Comparison of ENCODE assay signal across 22 cellular contexts in the genomic region with DNA sequence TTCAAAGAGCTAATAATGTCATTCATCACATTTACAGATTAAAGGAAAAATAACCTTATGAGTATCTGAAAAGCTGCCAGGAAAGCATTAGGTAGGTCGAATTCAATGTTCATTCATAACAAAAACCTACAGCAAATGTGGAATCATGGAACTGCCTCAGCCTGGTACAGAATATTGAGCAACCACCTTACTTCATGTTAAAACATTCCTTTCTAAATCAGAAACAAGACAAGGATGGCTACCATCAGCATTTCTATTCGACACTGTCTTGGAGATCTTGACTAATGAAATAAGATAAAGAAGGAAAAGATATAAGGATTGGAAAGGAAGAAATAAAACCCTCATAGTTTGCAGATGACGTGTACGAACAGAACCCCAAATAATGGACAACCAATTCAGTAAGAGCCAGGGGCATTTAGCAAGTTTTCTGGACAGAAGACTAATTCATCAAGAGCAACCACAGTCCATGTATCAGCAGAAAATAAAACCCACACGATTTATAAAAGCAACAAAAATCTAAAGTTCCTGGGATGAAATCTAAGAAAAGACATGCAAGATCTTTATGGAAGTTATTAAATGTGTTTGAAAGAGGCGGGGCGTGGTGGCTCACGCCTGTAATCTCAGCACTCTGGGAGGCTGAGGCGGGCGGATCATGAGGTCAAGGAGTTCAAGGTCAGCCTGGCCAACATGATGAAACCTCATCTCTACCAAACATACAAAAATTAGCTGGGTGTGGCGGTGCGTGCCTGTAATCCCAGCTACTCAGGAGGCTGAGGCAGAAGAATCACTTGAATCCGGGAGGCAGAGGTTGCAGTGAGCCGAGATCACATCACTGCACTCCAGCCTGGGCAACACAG. TPM values are rescaled to one million over a fixed set of nuclear protein-coding genes. Genes with fewer than 3 reads are reported as not detected.
DNase-seq lines count a peak whose midpoint lies in the region; ATAC-seq, FAIRE-seq and TF ChIP-seq lines count a peak whose summit lies in the region.
"Had no signal": no experiment of that assay in that cellular context is flagged by ENCODE, and none has a peak within 500 bp of the region (broad histone marks: within the 10 kb centered on the region; RNA-seq: fewer than 3 reads in every experiment).

No MANE protein-coding gene starts in this region.

- intact Hi-C loops in endothelial cell of umbilical vein (cut with micrococcal nuclease), result loop anchor here (1.0 to 10.0 kb wide), 3 partner anchors 14 to 715 kb away; no protein-coding TSS in a partner anchor

- no peak overlapping the region for H3K9ac ChIP-seq in SK-N-MC (ENCODE audit: insufficient read length)
- peak overlapping the region; percentile 68 for H3K9ac ChIP-seq in endothelial cell of umbilical vein (replicated peaks; ENCODE audit: extremely low read depth, insufficient read depth, low read length)
- H3K9ac ChIP-seq: GM23248 had no signal

- H3K4me2 ChIP-seq in endothelial cell of umbilical vein (ENCODE audit: insufficient read depth, low read length) (peak overlapping the region; percentile 93), osteoblast (ENCODE audit: insufficient read depth, low read length) (no peak overlapping the region)

- no peaks in the 10 kb centered on the region for H3K9me1 ChIP-seq in endothelial cell of umbilical vein (replicated peaks; ENCODE audit: control insufficient read depth, extremely low read depth, insufficient read depth, low read length)

- POLR2A ChIA-PET in HEK293 (lab: Yijun Ruan, JAX), result no interaction called here
- POLR2A ChIA-PET in endothelial cell of umbilical vein (lab: Charles Lee), result interaction anchor here (0.9 kb wide), 1 partner anchor 19 kb away, joined by 6 read pairs; no protein-coding TSS in a partner anchor

- H3K9me3 ChIP-seq in HEK293 (ENCODE audit: control insufficient read depth, insufficient read depth, low read depth, low read length) (no peaks in the 10 kb centered on the region), SK-N-MC (ENCODE audit: low read depth, low read length) (no peaks in the 10 kb centered on the region; the same call in 1 of the 2 replicates), endothelial cell of umbilical vein (replicated peaks; ENCODE audit: control insufficient read depth, insufficient read depth, low read length) (no peaks in the 10 kb centered on the region), osteoblast (ENCODE audit: low read depth, low read length) (no peaks in the 10 kb centered on the region)

- dilution Hi-C loops in endothelial cell of umbilical vein (cut with MboI; ENCODE audit: extremely low pct_ligation_motif_present, low sequenced_read_pairs), result no loop called here

- no TSS peak for BruUV-seq in endothelial cell of umbilical vein (replicated peaks; lab: Mats Ljungman, UMichigan)

- no peak overlapping the region for H3K27ac ChIP-seq in HEK293 (ENCODE audit: extremely low read depth, low read depth, low read length)
- H3K27ac ChIP-seq in SK-N-MC, result peak overlapping the region; percentile 51; the same call in 1 of the 2 replicates
- H3K27ac ChIP-seq in endothelial cell of umbilical vein (ENCODE audit: insufficient read depth, low read depth, low read length), result peak overlapping the region; percentile 94
- H3K27ac ChIP-seq in osteoblast (ENCODE audit: low read depth, low read length), result peak overlapping the region; percentile 14
- H3K27ac ChIP-seq: GM23248, HL-60, SJCRH30 had no signal

- H3K79me2 ChIP-seq in endothelial cell of umbilical vein (ENCODE audit: control insufficient read depth, insufficient read depth, low read length) (no peaks in the 10 kb centered on the region), osteoblast (ENCODE audit: insufficient read depth, low read length) (no peaks in the 10 kb centered on the region)

- TF ChIP-seq CTCF in HEK293 (tag by site-specific recombination; IDR thresholded peaks at IDR 0.05) (no peak), endothelial cell of umbilical vein (IDR thresholded peaks at IDR 0.05; ENCODE audit: extremely low read depth in 1 of 2, insufficient read depth in 1 of 2, low read depth in 1 of 2, low read length in 2 of 2) (no peak), osteoblast (IDR thresholded peaks at IDR 0.05; ENCODE audit: extremely low read depth, low read depth, low read length) (no peak)

- FAIRE-seq in endothelial cell of umbilical vein (lab: Jason Lieb, UNC), result peak; percentile 8
- FAIRE-seq: G401.6, HTR-8/SVneo had no signal

- DNase-seq in SK-N-MC (ENCODE audit: low read depth, low spot score) (no peak), endothelial cell of umbilical vein (ENCODE audit: low read depth, low spot score) (peak; percentile 39), osteoblast (ENCODE audit: insufficient read length, low spot score, missing footprints) (no peak), NCI-H1694 (lab: John Stamatoyannopoulos, UW) (no peak), NCI-H82 (lab: John Stamatoyannopoulos, UW) (no peak)
- DNase-seq: ACHN; AML-193; CD4-positive, CD25-positive, alpha-beta regulatory T cell; DMS79; GM23248; HCEC 1CT; KBM-7; NCI-H187; NCI-H446; NCI-H748 treated with DMSO at 0.1 percent for 48 hours; SJCRH30 had no signal

- H3K4me3 ChIP-seq in HEK293 (ENCODE audit: low read depth, low read length) (no peak overlapping the region), SK-N-MC (peak overlapping the region; percentile 13; the same call in 1 of the 2 replicates), endothelial cell of umbilical vein (replicated peaks in 1 of 3; ENCODE audit: insufficient read depth in 1 of 3, low read depth in 1 of 3, low read length in 3 of 3) (no peak overlapping the region), osteoblast (ENCODE audit: insufficient read depth, low read length) (no peak overlapping the region)
- H3K4me3 ChIP-seq: GM23248, SJCRH30 had no signal

- no peak overlapping the region for H2AFZ ChIP-seq in endothelial cell of umbilical vein (ENCODE audit: low read depth, low read length)
- H2AFZ ChIP-seq in osteoblast (ENCODE audit: low read length), result no peak overlapping the region
- H2AFZ ChIP-seq: GM23248 had no signal

- H3K36me3 ChIP-seq in HEK293 (ENCODE audit: control insufficient read depth in 2 of 2, insufficient read depth in 1 of 2, low read length in 2 of 2) (no peaks in the 10 kb centered on the region), SK-N-MC (ENCODE audit: insufficient read depth, low read length) (no peaks in the 10 kb centered on the region), endothelial cell of umbilical vein (ENCODE audit: control insufficient read depth in 2 of 2, extremely low read depth in 1 of 2, insufficient read depth in 2 of 2, low read length in 2 of 2) (no peaks in the 10 kb centered on the region), osteoblast (ENCODE audit: insufficient read depth, low read length) (no peaks in the 10 kb centered on the region)
- H3K36me3 ChIP-seq: SJCRH30 had no signal

- TF ChIP-seq POLR2A in endothelial cell of umbilical vein (IDR thresholded peaks at IDR 0.05; ENCODE audit: low read depth, low read length), result no peak

- ATAC-seq in GM21360 (IDR thresholded peaks at IDR 0.05; ENCODE audit: unreplicated experiment) (no peak), GM18502 (IDR thresholded peaks at IDR 0.05; ENCODE audit: poor library complexity, unreplicated experiment) (no peak)

- no peaks in the 10 kb centered on the region for H4K20me1 ChIP-seq in endothelial cell of umbilical vein (replicated peaks; ENCODE audit: control insufficient read depth, extremely low read depth, insufficient read depth, low read length)
- no peaks in the 10 kb centered on the region for H4K20me1 ChIP-seq in osteoblast (ENCODE audit: insufficient read depth, low read length)

- CTCF ChIA-PET in HEK293 (lab: Yijun Ruan, JAX), result no interaction called here
- CTCF ChIA-PET in endothelial cell of umbilical vein (lab: Charles Lee), result interaction anchor here (0.7 kb wide), 1 partner anchor 20 kb away, joined by 3 read pairs; no protein-coding TSS in a partner anchor

- H3K27me3 ChIP-seq in endothelial cell of umbilical vein (ENCODE audit: control insufficient read depth in 2 of 2, insufficient read depth in 2 of 2, low read length in 2 of 2) (no peaks in the 10 kb centered on the region), osteoblast (ENCODE audit: insufficient read depth, low read length) (no peaks in the 10 kb centered on the region)
- H3K27me3 ChIP-seq: SJCRH30 had no signal

- H3K4me1 ChIP-seq in HEK293 (ENCODE audit: control insufficient read depth, insufficient read depth, low read length), result no peaks in the 10 kb centered on the region
- peaks cover 26% of the 10 kb centered on the region for H3K4me1 ChIP-seq in endothelial cell of umbilical vein (ENCODE audit: control insufficient read depth, extremely low read depth, insufficient read depth, low read length)
- peaks cover 13% of the 10 kb centered on the region for H3K4me1 ChIP-seq in osteoblast (ENCODE audit: insufficient read depth, low read length)
- H3K4me1 ChIP-seq: SJCRH30 had no signal

TF ChIP-seq in HEK293, 187 proteins besides CTCF, POLR2A, EP300 and RAD21 (continues in another document):
- no peak for TF ChIP-seq ZBTB20 (tag by site-specific recombination; IDR thresholded peaks at IDR 0.05)
- TF ChIP-seq ZNF274 (IDR thresholded peaks at IDR 0.05; ENCODE audit: low read length), result no peak
- no peak for TF ChIP-seq ZNF274 (tag by site-specific recombination; IDR thresholded peaks at IDR 0.05; ENCODE audit: borderline replicate concordance)

TF ChIP-seq in endothelial cell of umbilical vein, 7 proteins besides CTCF, POLR2A, EP300 and RAD21:
- TF ChIP-seq JUN (IDR thresholded peaks at IDR 0.05; ENCODE audit: borderline replicate concordance, insufficient read depth, insufficient read length, low read depth) (no peak), EZH2 (IDR thresholded peaks at IDR 0.05; ENCODE audit: borderline replicate concordance, low read depth, low read length, severe bottlenecking) (no peak)
- TF ChIP-seq, protein P1, sequence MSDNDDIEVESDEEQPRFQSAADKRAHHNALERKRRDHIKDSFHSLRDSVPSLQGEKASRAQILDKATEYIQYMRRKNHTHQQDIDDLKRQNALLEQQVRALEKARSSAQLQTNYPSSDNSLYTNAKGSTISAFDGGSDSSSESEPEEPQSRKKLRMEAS (IDR thresholded peaks at IDR 0.05; ENCODE audit: insufficient read depth, insufficient read length), result no peak

RNA-seq across cellular contexts. Expression of gene NRARP, which starts 37.8 kb away (rescaled TPM):
- total RNA-seq in endothelial cell of umbilical vein, result 50.0 and 61.0 TPM in 2 replicates
- polyA plus RNA-seq in endothelial cell of umbilical vein, result 54.0 and 72.9 TPM in 2 replicates
- 30.9 and 40.4 TPM in 2 replicates for polyA plus RNA-seq in endothelial cell of umbilical vein (2011; cell fraction: cytosol; rRNA removed)
- 53.9 and 60.9 TPM in 2 replicates for polyA plus RNA-seq in endothelial cell of umbilical vein (2011; cell fraction: nucleus; rRNA removed)
- polyA plus RNA-seq in endothelial cell of umbilical vein (2012), result 19.3 and 25.5 TPM in 2 replicates
- 16.6 and 27.9 TPM in 2 replicates for polyA minus RNA-seq in endothelial cell of umbilical vein
- 5.5 TPM for polyA minus RNA-seq in endothelial cell of umbilical vein (2011; cell fraction: cytosol; rRNA and poly(A)+ RNA removed)
- 54.7 and 119 TPM in 2 replicates for polyA minus RNA-seq in endothelial cell of umbilical vein (2011; cell fraction: nucleus; rRNA and poly(A)+ RNA removed)
- under 0.01 TPM in 2 replicates for total RNA-seq in osteoblast
- polyA plus RNA-seq: CD4-positive, CD25-positive, alpha-beta regulatory T cell; GM23248 had no signal

Comparison
In these comparisons a context has a peak if more than half of its experiments do, and no peak if none do; other contexts are left out.
1. RNA of gene NRARP, which starts 37.8 kb away (total RNA-seq): 50.0 to 61.0 TPM in endothelial cell of umbilical vein; under 0.01 TPM in osteoblast; every median in the first group is over 10 times any median in the second.